6 cellular contexts compared by ENCODE assay signal in genomic region chr6:145897552-145897951, GRCh38.
"Had no signal": no experiment of that assay in that cellular context is flagged by ENCODE, and none has a peak within 500 bp of the region (broad histone marks: within the 10 kb centered on the region; RNA-seq: fewer than 3 reads in every experiment).

No MANE protein-coding gene starts in this region.

- H3K4me3 ChIP-seq: GM23338 had no signal

- DNase-seq: H9, HCEC 1CT, HFFc6, KG1 had no signal

- H3K27ac ChIP-seq: HL-60 had no signal
